ENCODE assay signal across 27 cellular contexts in the genomic region with DNA sequence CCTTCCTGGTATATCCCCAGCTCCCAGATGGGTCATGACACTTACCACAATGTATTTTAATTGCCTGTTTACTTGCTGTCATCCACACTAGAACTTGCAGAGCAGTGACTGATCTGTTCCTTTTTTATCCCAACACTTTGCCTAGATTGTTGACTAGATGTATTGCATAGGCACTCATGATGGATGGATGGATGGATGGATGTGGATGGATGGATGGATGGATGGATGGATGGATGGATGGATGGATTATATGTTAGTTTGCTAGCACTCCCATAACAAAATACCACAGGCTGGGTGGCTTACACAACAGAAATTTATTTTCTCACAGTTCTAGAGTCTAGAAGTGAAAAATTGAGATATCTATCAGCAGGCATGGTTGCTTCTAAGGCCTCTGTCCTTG.
"Had no signal": no experiment of that assay in that cellular context is flagged by ENCODE, and none has a peak within 500 bp of the region (broad histone marks: within the 10 kb centered on the region; RNA-seq: fewer than 3 reads in every experiment).

No MANE protein-coding gene starts in this region.

- H3K4me3 ChIP-seq: neural progenitor cell, ovary, psoas muscle, right lobe of liver, sigmoid colon, stomach, thoracic aorta, thyroid gland, tibial nerve, upper lobe of left lung, vagina had no signal

- DNase-seq: natural killer cell; occipital lobe; ovary; posterior cingulate gyrus; psoas muscle; right cardiac atrium; sigmoid colon; small intestine; stimulated activated CD4-positive, alpha-beta T cell treated with anti-CD3 and anti-CD28 coated beads, Interleukin-15, amount 100 ng/mL, for 24 hours; stimulated activated CD4-positive, alpha-beta T cell treated with anti-CD3 and anti-CD28 coated beads, Interleukin-2, amount 100 ng/mL, for 24 hours; stimulated activated CD4-positive, alpha-beta T cell treated with anti-CD3 and anti-CD28 coated beads, Interleukin-2, amount 100 ng/mL, for 48 hours; stimulated activated CD4-positive, alpha-beta T cell treated with anti-CD3 and anti-CD28 coated beads, Interleukin-4, amount 100 ng/mL, for 24 hours; stimulated activated naive B cell treated with anti-CD40 and anti-IgM and Interleukin-4, amounts not matched to agents 10 μg/mL and 1 μg/mL and 100 μg/mL, for 72 hours; stimulated activated naive CD4-positive, alpha-beta T cell treated with Interleukin-2 at 50 U/mL for 16 hours; stomach; thyroid gland; upper lobe of left lung had no signal

- H3K4me3 Mint-ChIP-seq: natural killer cell; nephron; neural progenitor cell; stimulated activated effector memory CD8-positive, alpha-beta T cell treated with anti-CD3 and anti-CD28 coated beads, Interleukin-12 subunit alpha, Interleukin-12 subunit beta, amount 100 ng/mL, for 72 hours; stimulated activated naive B cell treated with anti-CD40 and anti-IgM and Interleukin-4, amounts not matched to agents 10 μg/mL and 1 μg/mL and 100 μg/mL, for 72 hours; stimulated activated naive CD8-positive, alpha-beta T cell treated with anti-CD3 and anti-CD28 coated beads, Interleukin-15, Interleukin-2, amounts not matched to agents 100 ng/mL and 50 ng/mL, for 24 hours had no signal

- H3K27me3 Mint-ChIP-seq: progenitor cell of endocrine pancreas; stimulated activated naive CD8-positive, alpha-beta T cell treated with anti-CD3 and anti-CD28 coated beads, Interleukin-15, Interleukin-2, amounts not matched to agents 100 ng/mL and 50 ng/mL, for 24 hours had no signal

- H3K9me3 ChIP-seq: ovary, psoas muscle, right lobe of liver, sigmoid colon, stomach, thoracic aorta, thyroid gland, tibial nerve, upper lobe of left lung, vagina had no signal

- H3K36me3 ChIP-seq: neural progenitor cell, ovary, right lobe of liver, sigmoid colon, stomach, thoracic aorta, thyroid gland, tibial nerve, upper lobe of left lung, vagina had no signal

- H3K4me1 ChIP-seq: parathyroid adenoma, psoas muscle, right lobe of liver, sigmoid colon, stomach, thyroid gland, upper lobe of left lung had no signal

- H3K27ac ChIP-seq: neural progenitor cell, ovary, parathyroid adenoma, psoas muscle, right lobe of liver, sigmoid colon, stomach, thoracic aorta, thyroid gland, tibial nerve, upper lobe of left lung, vagina had no signal

- H3K27ac Mint-ChIP-seq: natural killer cell; nephron; neural progenitor cell; progenitor cell of endocrine pancreas; stimulated activated effector memory CD8-positive, alpha-beta T cell treated with anti-CD3 and anti-CD28 coated beads, Interleukin-12 subunit alpha, Interleukin-12 subunit beta, amount 100 ng/mL, for 72 hours; stimulated activated naive B cell treated with anti-CD40 and anti-IgM and Interleukin-4, amounts not matched to agents 10 μg/mL and 1 μg/mL and 100 μg/mL, for 72 hours; stimulated activated naive CD8-positive, alpha-beta T cell treated with anti-CD3 and anti-CD28 coated beads, Interleukin-15, Interleukin-2, amounts not matched to agents 100 ng/mL and 50 ng/mL, for 24 hours had no signal

- H3K9me3 Mint-ChIP-seq: natural killer cell; nephron; stimulated activated effector memory CD8-positive, alpha-beta T cell treated with anti-CD3 and anti-CD28 coated beads, Interleukin-12 subunit alpha, Interleukin-12 subunit beta, amount 100 ng/mL, for 72 hours; stimulated activated naive B cell treated with anti-CD40 and anti-IgM and Interleukin-4, amounts not matched to agents 10 μg/mL and 1 μg/mL and 100 μg/mL, for 72 hours; stimulated activated naive CD8-positive, alpha-beta T cell treated with anti-CD3 and anti-CD28 coated beads, Interleukin-15, Interleukin-2, amounts not matched to agents 100 ng/mL and 50 ng/mL, for 24 hours had no signal

- H3K36me3 Mint-ChIP-seq: natural killer cell; neural progenitor cell; stimulated activated effector memory CD8-positive, alpha-beta T cell treated with anti-CD3 and anti-CD28 coated beads, Interleukin-12 subunit alpha, Interleukin-12 subunit beta, amount 100 ng/mL, for 72 hours; stimulated activated naive B cell treated with anti-CD40 and anti-IgM and Interleukin-4, amounts not matched to agents 10 μg/mL and 1 μg/mL and 100 μg/mL, for 72 hours had no signal

- H3K4me1 Mint-ChIP-seq: natural killer cell; stimulated activated effector memory CD8-positive, alpha-beta T cell treated with anti-CD3 and anti-CD28 coated beads, Interleukin-12 subunit alpha, Interleukin-12 subunit beta, amount 100 ng/mL, for 72 hours had no signal
